8 cellular contexts compared by ENCODE assay signal in the genomic region with DNA sequence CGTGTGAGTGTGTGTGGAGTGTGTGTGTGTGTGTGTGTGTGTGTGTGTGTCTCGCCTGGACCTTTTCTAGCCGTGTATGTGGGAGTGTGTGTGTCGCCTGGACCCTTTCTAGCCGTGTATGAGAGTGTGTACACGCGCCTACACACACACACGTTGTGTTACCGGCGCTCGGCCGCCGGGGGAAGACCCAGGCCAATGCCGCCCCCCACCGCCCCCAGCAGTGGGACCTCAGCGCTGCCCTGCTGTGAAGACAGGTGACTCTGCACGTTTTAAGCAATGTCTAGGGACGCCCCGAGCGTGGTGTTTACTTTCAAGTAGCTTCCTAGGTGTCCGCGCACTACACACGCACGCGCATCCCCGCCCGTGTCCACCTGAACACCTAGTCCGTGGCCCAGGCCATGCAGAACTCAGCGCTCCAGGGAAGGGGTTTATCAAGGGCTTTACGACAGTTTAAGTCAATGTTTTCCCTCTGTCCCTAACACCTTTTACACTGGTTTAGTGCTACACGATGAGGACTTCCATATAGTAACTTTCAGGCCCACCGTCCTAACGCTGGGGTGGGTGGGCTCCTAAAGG. TPM values are rescaled to one million over a fixed set of nuclear protein-coding genes. Genes with fewer than 3 reads are reported as not detected.
DNase-seq lines count a peak whose midpoint lies in the region; ATAC-seq and TF ChIP-seq lines count a peak whose summit lies in the region.

No MANE protein-coding gene starts in this region.

- H3K4me2 ChIP-seq in OCI-LY1 (ENCODE audit: low read length): peak overlapping the region; percentile 87

- H3K4me3 ChIP-seq in GM12875 (ENCODE audit: low read depth, low read length) (peak overlapping the region; percentile 79), OCI-LY1 (ENCODE audit: low read depth, low read length, poor library complexity, severe bottlenecking) (peak overlapping the region; percentile 86), cardiac muscle cell (peak overlapping the region; percentile 54), psoas muscle (peak overlapping the region; percentile 71)

- H3F3A ChIP-seq in OCI-LY1 (ENCODE audit: insufficient read depth, low read length): no peaks in the 10 kb centered on the region; the same call in 1 of the 2 replicates

- peak overlapping the region; percentile 87 for H3K9ac ChIP-seq in OCI-LY1 (ENCODE audit: low read length)

- peak; percentile 3 for ATAC-seq in HG02981 (IDR thresholded peaks at IDR 0.05; ENCODE audit: unreplicated experiment)
- peak; percentile 16 to 31 (median 22) for ATAC-seq in psoas muscle
- ATAC-seq in HG03135 (IDR thresholded peaks at IDR 0.05; ENCODE audit: unreplicated experiment): no peak

- peak; percentile 58 for DNase-seq in activated naive CD4-positive, alpha-beta T cell treated with Interleukin-2 at 50 U/mL for 16 hours
- DNase-seq in cardiac muscle cell (ENCODE audit: low read depth in 1 of 2, low spot score in 1 of 2): peak; percentile 43 to 61
- DNase-seq in psoas muscle: peak; percentile 36 to 61
- no peak for DNase-seq in SKM-1 treated with dmso at 0.1 percent for 144 hours (lab: John Stamatoyannopoulos, UW; ENCODE audit: unreplicated experiment)

- H3K9me3 ChIP-seq in OCI-LY1 (ENCODE audit: low read length) (no peaks in the 10 kb centered on the region), cardiac muscle cell (ENCODE audit: low read depth) (no peaks in the 10 kb centered on the region), psoas muscle (no peaks in the 10 kb centered on the region)

- intact Hi-C loops in psoas muscle (cut with DNase I): loop anchor here in 1 of 2 donors (5.0 kb wide), 1 partner anchor 198 kb away; no protein-coding TSS in a partner anchor

- H3K36me3 ChIP-seq in OCI-LY1 (ENCODE audit: insufficient read depth, low read length) (peaks cover 37% of the 10 kb centered on the region), cardiac muscle cell (no peaks in the 10 kb centered on the region), psoas muscle (ENCODE audit: insufficient read depth in 1 of 2, low read depth in 1 of 2) (no peaks in the 10 kb centered on the region)

- H3K9me2 ChIP-seq in OCI-LY1 (ENCODE audit: low read depth, low read length): no peaks in the 10 kb centered on the region

- H3K27ac ChIP-seq in OCI-LY1 (ENCODE audit: low read depth, low read length, poor library complexity, severe bottlenecking) (peak overlapping the region; percentile 95), cardiac muscle cell (no peak overlapping the region), psoas muscle (peak overlapping the region; percentile 87)

- WGBS in psoas muscle, 3 donors: 39 to 41% (median 41%) methylated on average over 31 to 33 of the region's 33 CpGs

- TF ChIP-seq CTCF in GM12875 (IDR thresholded peaks at IDR 0.05; ENCODE audit: borderline replicate concordance, insufficient read depth, low read depth, low read length) (0 out of 2 replicates have a peak, but pooled peaks have one; percentile 5), OCI-LY1 (IDR thresholded peaks at IDR 0.05; ENCODE audit: low read length) (no peak), cardiac muscle cell (IDR thresholded peaks at IDR 0.05; ENCODE audit: low read depth, low read length) (no peak), psoas muscle (IDR thresholded peaks at IDR 0.05) (no peak)

- H3K4me1 ChIP-seq in OCI-LY1 (ENCODE audit: insufficient read depth, low read length, severe bottlenecking): peaks cover 29% of the 10 kb centered on the region
- no peaks in the 10 kb centered on the region for H3K4me1 ChIP-seq in cardiac muscle cell (ENCODE audit: low read depth)
- peaks cover 25% of the 10 kb centered on the region for H3K4me1 ChIP-seq in psoas muscle

- H3K27me3 ChIP-seq in OCI-LY1 (ENCODE audit: insufficient read depth, low read length) (no peaks in the 10 kb centered on the region), cardiac muscle cell (peaks cover 39% of the 10 kb centered on the region), psoas muscle (ENCODE audit: insufficient read depth in 3 of 3, low read length in 2 of 3) (no peaks in the 10 kb centered on the region)

- H2AFZ ChIP-seq in OCI-LY1 (ENCODE audit: low read length): no peak overlapping the region

- no peaks in the 10 kb centered on the region for H4K20me1 ChIP-seq in OCI-LY1 (ENCODE audit: insufficient read depth, low read length)

- peaks cover 42% of the 10 kb centered on the region for H3K79me2 ChIP-seq in OCI-LY1 (ENCODE audit: insufficient read depth, low read length)

RNA-seq across cellular contexts. Expression of a gene that starts 1.2 kb away (rescaled TPM):
- total RNA-seq in cardiac muscle cell (0.70 and 0.98 TPM in 2 replicates), psoas muscle (10 to 100 TPM in 2 of 4 donors, 1 to 10 TPM in 2; 8.9 to 27.0 (median 14.5) TPM)
- polyA plus RNA-seq in cardiac muscle cell (0.02 and 0.51 TPM in 2 replicates), psoas muscle (1 to 10 TPM; 1.1 to 8.3 (median 4.1) TPM)

RNA-seq across cellular contexts. Expression of a gene that starts 46.2 kb away (rescaled TPM):
- total RNA-seq in cardiac muscle cell: 20.9 and 21.3 TPM in 2 replicates
- 28.0 and 42.8 TPM in 2 replicates for polyA plus RNA-seq in cardiac muscle cell
- 10 to 100 TPM; 17.6 to 33.0 (median 25.6) TPM for total RNA-seq in psoas muscle
- 10 to 100 TPM; 10.4 to 23.9 (median 11.4) TPM for polyA plus RNA-seq in psoas muscle
